In the genomic region with DNA sequence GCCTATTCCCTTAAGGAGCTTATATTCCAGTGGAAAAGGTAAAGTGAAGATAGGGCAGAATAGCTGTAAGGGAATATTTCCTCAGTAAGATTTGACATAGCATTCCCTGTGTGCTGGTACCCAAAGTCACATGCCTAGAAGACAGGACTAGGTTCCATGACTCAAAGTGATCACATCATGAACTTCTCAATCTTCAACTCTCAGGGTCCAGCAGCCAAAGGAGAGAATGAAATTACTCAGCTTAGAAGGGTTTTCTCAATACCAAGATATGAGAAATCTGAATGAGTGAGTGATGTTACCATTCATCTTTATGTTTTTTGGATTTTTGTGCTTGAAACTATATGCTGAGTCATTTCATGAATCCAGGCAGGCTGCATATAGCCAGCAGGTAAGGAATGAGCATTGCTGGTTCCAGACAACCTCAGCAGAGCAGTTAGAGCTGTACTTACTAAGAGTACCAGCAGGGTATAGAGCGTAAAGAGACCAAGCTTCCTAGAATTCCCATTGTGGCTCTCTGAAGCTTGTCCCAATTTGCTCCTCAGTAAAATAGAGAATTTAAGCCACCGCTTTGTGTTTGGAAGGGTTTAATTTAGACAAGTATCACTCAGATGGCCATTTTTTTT, we compare ENCODE assay signal across 20 cellular contexts.
"Had no signal": no experiment of that assay in that cellular context is flagged by ENCODE, and none has a peak within 500 bp of the region (broad histone marks: within the 10 kb centered on the region; RNA-seq: fewer than 3 reads in every experiment).

No MANE protein-coding gene starts in this region.

- H3K27ac Mint-ChIP-seq: activated CD4-positive, alpha-beta T cell treated with anti-CD3 and anti-CD28 coated beads, Interleukin-2, amount 10 ng/mL, durations not matched to agents 24 days and 14 days; activated naive CD8-positive, alpha-beta T cell; memory B cell; naive B cell had no signal

- H3K4me3 Mint-ChIP-seq: activated CD4-positive, alpha-beta T cell treated with anti-CD3 and anti-CD28 coated beads, Interleukin-2, amount 10 ng/mL, durations not matched to agents 24 days and 14 days; activated naive CD8-positive, alpha-beta T cell; memory B cell; naive B cell had no signal

- FAIRE-seq: bronchial epithelial cell, frontal cortex, pancreas had no signal

- H3K4me1 Mint-ChIP-seq: activated CD4-positive, alpha-beta T cell treated with anti-CD3 and anti-CD28 coated beads, Interleukin-2, amount 10 ng/mL, durations not matched to agents 24 days and 14 days; memory B cell; naive B cell had no signal

- H3K4me3 ChIP-seq: heart left ventricle, mucosa of descending colon, pancreas, sigmoid colon, tibial nerve had no signal

- H3K4me1 ChIP-seq: heart left ventricle, pancreas, sigmoid colon, tibial nerve had no signal

- DNase-seq: activated CD4-positive, alpha-beta T cell treated with anti-CD3 and anti-CD28 coated beads, Interleukin-2, amount 10 ng/mL, durations not matched to agents 24 days and 14 days; activated CD4-positive, CD25-positive, alpha-beta regulatory T cell; activated CD8-positive, alpha-beta memory T cell treated with anti-CD3 and anti-CD28 coated beads, Interleukin-2, amount 50 U/mL, for 4 hours; activated gamma-delta T cell; activated T-cell treated with anti-CD3 and anti-CD28 coated beads, Interleukin-2, amount 50 U/mL, for 48 hours; cerebellar nuclear complex; cortex of kidney; heart left ventricle; mucosa of descending colon; naive B cell; pancreas; sigmoid colon; stimulated activated CD4-positive, alpha-beta T cell treated with anti-CD3 and anti-CD28 coated beads, Interleukin-4, amount 100 ng/mL, for 24 hours; stimulated activated naive CD4-positive, alpha-beta T cell; substantia nigra had no signal

- H3K27me3 ChIP-seq: pancreas, sigmoid colon, tibial nerve had no signal

- H3K9me3 Mint-ChIP-seq: activated CD4-positive, alpha-beta T cell treated with anti-CD3 and anti-CD28 coated beads, Interleukin-2, amount 10 ng/mL, durations not matched to agents 24 days and 14 days; memory B cell; naive B cell had no signal

- H3K36me3 Mint-ChIP-seq: activated naive CD8-positive, alpha-beta T cell; memory B cell; naive B cell had no signal

- H3K9me3 ChIP-seq: heart left ventricle, mucosa of descending colon, pancreas, sigmoid colon, tibial nerve had no signal

- ATAC-seq: heart left ventricle, mucosa of descending colon, pancreas had no signal

- H3K36me3 ChIP-seq: heart left ventricle, pancreas, sigmoid colon, tibial nerve had no signal

- H3K27ac ChIP-seq: heart left ventricle, pancreas, sigmoid colon, tibial nerve had no signal
